In genomic region chr16:11862489-11862888, GRCh38 we compare ENCODE assay signal across 20 cellular contexts. TPM values are rescaled to one million over a fixed set of nuclear protein-coding genes. Genes with fewer than 3 reads are reported as not detected.
DNase-seq lines count a peak whose midpoint lies in the region; ATAC-seq, FAIRE-seq and TF ChIP-seq lines count a peak whose summit lies in the region.
"Had no signal": no experiment of that assay in that cellular context is flagged by ENCODE, and none has a peak within 500 bp of the region (broad histone marks: within the 10 kb centered on the region; RNA-seq: fewer than 3 reads in every experiment).

No MANE protein-coding gene starts in this region.

- H3K9me3 ChIP-seq in HEK293 (ENCODE audit: control insufficient read depth, insufficient read depth, low read depth, low read length) (no peaks in the 10 kb centered on the region), K562 (replicated peaks; ENCODE audit: control insufficient read depth, insufficient read depth, low read depth, low read length) (no peaks in the 10 kb centered on the region)
- H3K9me3 ChIP-seq: BE2C, BLaER1 had no signal

- no peak for TF ChIP-seq CTCF in D721Med (IDR thresholded peaks at IDR 0.05; ENCODE audit: insufficient read depth, missing control alignments)
- no peak for TF ChIP-seq CTCF in HEK293 (tag by site-specific recombination; IDR thresholded peaks at IDR 0.05)
- no peak for TF ChIP-seq CTCF in K562 (IDR thresholded peaks at IDR 0.05 in 2 of 3, conservative IDR thresholded peaks at IDR 0.05 in 1 of 3; ENCODE audit: insufficient read depth in 2 of 3, low read depth in 1 of 3, low read length in 3 of 3)

- no peaks in the 10 kb centered on the region for H4K20me1 ChIP-seq in K562 (replicated peaks; ENCODE audit: control insufficient read depth, insufficient read depth, low read length)

- H3K4me3 ChIP-seq in HEK293 (ENCODE audit: low read depth, low read length) (no peak overlapping the region), K562 (no peak overlapping the region)
- H3K4me3 ChIP-seq: BLaER1 had no signal

- no peaks in the 10 kb centered on the region for H3K27me3 ChIP-seq in K562 (ENCODE audit: control insufficient read depth in 2 of 2, insufficient read depth in 2 of 2, low read length in 2 of 2)
- H3K27me3 ChIP-seq: BE2C, BLaER1 had no signal

- no peak overlapping the region for H2AFZ ChIP-seq in K562 (ENCODE audit: low read depth, low read length)

- in situ Hi-C loops in K562 (cut with MboI), result no loop called here

- POLR2A ChIA-PET in HEK293 (lab: Yijun Ruan, JAX) (no interaction called here), K562 (lab: Yijun Ruan, JAX) (interaction anchor here (0.6 kb wide), 1 partner anchor 81 kb away, joined by 4 read pairs; no protein-coding TSS in a partner anchor)

- DNase-seq in D721Med (ENCODE audit: insufficient read length, low spot score) (no peak), K562 (ENCODE audit: extremely low read depth in 1 of 4, low spot score in 3 of 4) (no peak), GM19239 (ENCODE audit: insufficient read length, low spot score) (no peak), NCI-H2029 treated with DMSO at 0.1 percent for 48 hours (lab: John Stamatoyannopoulos, UW) (no peak), cerebellar cortex (ENCODE audit: low spot score) (no peak)
- DNase-seq: 8988T; ACHN; BE2C; C1 segment of cervical spinal cord; CD4-positive, alpha-beta memory T cell; CD4-positive, CD25-positive, alpha-beta regulatory T cell; CD8-positive, alpha-beta memory T cell; COR-L47; DMS79 treated with DMSO at 0.1 percent for 48 hours; GF-D8 had no signal

- H3K4me2 ChIP-seq in K562 (ENCODE audit: insufficient read depth, low read length), result no peak overlapping the region
- H3K4me2 ChIP-seq: BLaER1 had no signal

- H3K9me1 ChIP-seq in K562 (ENCODE audit: control insufficient read depth, insufficient read depth, low read length), result no peaks in the 10 kb centered on the region

- peaks cover 42% of the 10 kb centered on the region for H3K79me2 ChIP-seq in K562 (ENCODE audit: control insufficient read depth, insufficient read depth, low read length)

- CTCF ChIA-PET in HEK293 (lab: Yijun Ruan, JAX), result interaction anchor here (0.8 kb wide), 1 partner anchor 19 kb away, joined by 3 read pairs; no protein-coding TSS in a partner anchor
- CTCF ChIA-PET in K562 (lab: Yijun Ruan, JAX; ENCODE audit: low intra/inter-chr PET ratio), result no interaction called here

- H3K36me3 ChIP-seq in HEK293 (ENCODE audit: control insufficient read depth in 2 of 2, insufficient read depth in 1 of 2, low read length in 2 of 2), result peaks cover 0 to 2% of the 10 kb centered on the region in 2 experiments; a peak in 2 of 3 replicates
- no peaks in the 10 kb centered on the region; the same call in 2 of the 3 replicates for H3K36me3 ChIP-seq in K562 (ENCODE audit: control insufficient read depth, insufficient read depth, low read length)
- H3K36me3 ChIP-seq: BE2C had no signal

- intact Hi-C loops in K562 (cut with micrococcal nuclease), result no loop called here

- no peak for TF ChIP-seq EP300 in K562 (IDR thresholded peaks at IDR 0.05; ENCODE audit: low read length)

- H3K9ac ChIP-seq in K562 (ENCODE audit: insufficient read depth in 1 of 2, low read depth in 2 of 2, low read length in 2 of 2), result no peak overlapping the region
- H3K9ac ChIP-seq: BLaER1 had no signal

- no peak for TF ChIP-seq RAD21 in K562 (CRISPR knock-in tag; conservative IDR thresholded peaks at IDR 0.05 in 1 of 2, IDR thresholded peaks at IDR 0.05 in 1 of 2)

- H3K4me1 ChIP-seq in HEK293 (ENCODE audit: control insufficient read depth, insufficient read depth, low read length) (peaks cover 2% of the 10 kb centered on the region; the same call in 1 of the 2 replicates), K562 (replicated peaks in 1 of 2; ENCODE audit: control insufficient read depth in 2 of 2, insufficient read depth in 2 of 2, low read length in 2 of 2) (peaks cover 0 to 4% of the 10 kb centered on the region in 2 experiments; a peak in 2 of 5 replicates)
- H3K4me1 ChIP-seq: BE2C had no signal

- no peak overlapping the region for H3K27ac ChIP-seq in HEK293 (ENCODE audit: extremely low read depth, low read depth, low read length)
- H3K27ac ChIP-seq in K562 (ENCODE audit: extremely low read depth, low read depth, low read length), result no peak overlapping the region
- H3K27ac ChIP-seq: BLaER1 had no signal

- 55% methylated on average over 2 of the region's 2 CpGs for WGBS in K562 (ENCODE audit: insufficient coverage, low coverage, missing lambda C conversion rate)

- no peak for ATAC-seq in K562

- TF ChIP-seq POLR2A in K562 (conservative IDR thresholded peaks at IDR 0.05), result no peak

- FAIRE-seq in D721Med (lab: Jason Lieb, UNC), result peak; percentile 44
- FAIRE-seq in K562 (lab: Jason Lieb, UNC), result peak; percentile 26
- no peak for FAIRE-seq in GM19239 (lab: Jason Lieb, UNC)
- FAIRE-seq: A204.1, G401.6, GM12891 had no signal

- no TSS peak for BruUV-seq in K562 (replicated peaks; lab: Mats Ljungman, UMichigan)

TF ChIP-seq in HEK293, 187 proteins besides CTCF, POLR2A, EP300 and RAD21 (continues in another document):
- no peak for TF ChIP-seq ZNF837 (tag by site-specific recombination; IDR thresholded peaks at IDR 0.05)
- TF ChIP-seq PATZ1 (tag by site-specific recombination; IDR thresholded peaks at IDR 0.05), result no peak

TF ChIP-seq in K562, 482 proteins besides CTCF, POLR2A, EP300 and RAD21:
- TF ChIP-seq MAFG (tag; conservative IDR thresholded peaks at IDR 0.05) (0 out of 2 replicates have a peak, but pooled peaks have one; percentile 9), C11orf30 (IDR thresholded peaks at IDR 0.05; ENCODE audit: low read depth) (peak; percentile 46), TEAD1 (CRISPR knock-in tag; IDR thresholded peaks at IDR 0.05) (no peak), ZNF316 (IDR thresholded peaks at IDR 0.05) (peak; percentile 75), STAT6 (CRISPR knock-in tag; IDR thresholded peaks at IDR 0.05) (no peak)
TF ChIP-seq in K562: peak in this region for 3.

RNA-seq across cellular contexts. Expression of gene RSL1D1, which starts 11.1 kb away (rescaled TPM):
- 42.4 and 101 TPM in 2 replicates for total RNA-seq in K562 (2011; cell fraction: chromatin; rRNA removed; ENCODE audit: low replicate concordance)
- 21.6 and 23.8 TPM in 2 replicates for total RNA-seq in K562 (2011; cell fraction: nucleolus; rRNA removed)
- 42.6 and 45.0 TPM in 2 replicates for total RNA-seq in K562 (2011; cell fraction: nucleoplasm; rRNA removed)
- total RNA-seq in K562 (2014; rRNA removed), result 259 and 349 TPM in 2 replicates
- 418 and 492 TPM in 2 replicates for total RNA-seq in K562 (2014; rRNA removed; fragmentation: Illumina TruSeq; extraction: Trizol)
- 374 and 403 TPM in 2 replicates for total RNA-seq in K562 (2015; rRNA removed; fragmentation: Illumina TruSeq; extraction: Trizol)
- 254 and 259 TPM in 2 replicates for total RNA-seq in K562 (2021)
- 169 and 299 TPM in 2 replicates for polyA plus RNA-seq in K562 (2011; rRNA removed)
- 28.7 and 70.6 TPM in 2 replicates for polyA plus RNA-seq in K562 (2011; cell fraction: cytosol; rRNA removed)
- polyA plus RNA-seq in K562 (2011; cell fraction: nucleus; rRNA removed), result 9.9 and 15.9 TPM in 2 replicates
- 271 and 287 TPM in 2 replicates for polyA plus RNA-seq in K562 (2012)
- 598 and 753 TPM in 2 replicates for polyA plus RNA-seq in K562 (2014; fragmentation: Illumina TruSeq; extraction: Trizol)
- polyA plus RNA-seq in K562 (2014; fragmentation: Nextera tagmentation; extraction: Ambion mirVana), result 100 to 1,000 TPM; 373 to 662 TPM
- 240 and 316 TPM in 2 replicates for polyA plus RNA-seq in K562 (2014; rRNA removed)
- polyA minus RNA-seq in K562 (2011; rRNA and poly(A)+ RNA removed), result 215 and 235 TPM in 2 replicates
- polyA minus RNA-seq in K562 (2011; cell fraction: cytosol; rRNA and poly(A)+ RNA removed), result 129 and 176 TPM in 2 replicates
- 19.4 and 36.3 TPM in 2 replicates for polyA minus RNA-seq in K562 (2011; cell fraction: nucleus; rRNA and poly(A)+ RNA removed)

RNA-seq across cellular contexts. Expression of gene GSPT1, which starts 53.3 kb away (rescaled TPM):
- 57.0 and 199 TPM in 2 replicates for total RNA-seq in K562 (2011; cell fraction: chromatin; rRNA removed; ENCODE audit: low replicate concordance)
- total RNA-seq in K562 (2011; cell fraction: nucleolus; rRNA removed), result 38.0 and 40.4 TPM in 2 replicates
- total RNA-seq in K562 (2011; cell fraction: nucleoplasm; rRNA removed), result 65.7 and 69.3 TPM in 2 replicates
- total RNA-seq in K562 (2014; rRNA removed), result 107 TPM in 2 replicates
- total RNA-seq in K562 (2014; rRNA removed; fragmentation: Illumina TruSeq; extraction: Trizol), result 151 and 161 TPM in 2 replicates
- 147 and 148 TPM in 2 replicates for total RNA-seq in K562 (2015; rRNA removed; fragmentation: Illumina TruSeq; extraction: Trizol)
- total RNA-seq in K562 (2021), result 210 and 219 TPM in 2 replicates
- 126 and 162 TPM in 2 replicates for polyA plus RNA-seq in K562 (2011; rRNA removed)
- 34.0 and 61.3 TPM in 2 replicates for polyA plus RNA-seq in K562 (2011; cell fraction: cytosol; rRNA removed)
- polyA plus RNA-seq in K562 (2011; cell fraction: nucleus; rRNA removed), result 44.0 and 62.3 TPM in 2 replicates
- 105 and 133 TPM in 2 replicates for polyA plus RNA-seq in K562 (2012)
- polyA plus RNA-seq in K562 (2014; fragmentation: Illumina TruSeq; extraction: Trizol), result 219 and 269 TPM in 2 replicates
- polyA plus RNA-seq in K562 (2014; fragmentation: Nextera tagmentation; extraction: Ambion mirVana), result 10 to 100 TPM; 63.8 to 75.0 TPM
- polyA plus RNA-seq in K562 (2014; rRNA removed), result 111 and 132 TPM in 2 replicates
- 195 and 213 TPM in 2 replicates for polyA minus RNA-seq in K562 (2011; rRNA and poly(A)+ RNA removed)
- polyA minus RNA-seq in K562 (2011; cell fraction: cytosol; rRNA and poly(A)+ RNA removed), result 105 and 141 TPM in 2 replicates
- polyA minus RNA-seq in K562 (2011; cell fraction: nucleus; rRNA and poly(A)+ RNA removed), result 21.4 and 47.9 TPM in 2 replicates
